1 cellular context compared by ENCODE assay signal in the genomic region with DNA sequence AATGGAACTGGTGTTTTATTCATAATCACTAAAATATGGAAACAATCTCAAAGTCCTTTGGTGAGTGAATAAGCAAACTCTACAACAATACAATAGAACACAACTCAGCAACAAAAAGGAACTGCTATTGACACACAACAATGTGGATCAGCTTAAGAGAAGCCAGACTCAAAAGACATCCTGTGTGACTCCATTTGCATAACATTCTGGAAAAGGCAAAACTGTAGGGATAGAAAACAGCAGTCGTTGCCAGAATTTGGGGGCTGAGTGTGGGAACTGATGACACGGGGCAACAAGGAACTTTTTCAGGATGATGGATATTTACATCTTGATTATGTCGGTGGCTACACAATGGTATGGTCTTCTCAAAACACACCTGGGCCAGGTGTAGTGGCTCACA.
TF ChIP-seq lines count a peak whose summit lies in the region.

No MANE protein-coding gene starts in this region.

TF ChIP-seq in H1, 55 proteins besides CTCF, POLR2A, EP300 and RAD21:
- TF ChIP-seq SP2 (IDR thresholded peaks at IDR 0.05; ENCODE audit: low read length) (no peak), KDM4A (IDR thresholded peaks at IDR 0.05; ENCODE audit: low read depth, low read length, severe bottlenecking) (no peak), SIRT6 (IDR thresholded peaks at IDR 0.05; ENCODE audit: low read length) (no peak), SP4 (IDR thresholded peaks at IDR 0.05; ENCODE audit: low read length) (no peak), ATF2 (IDR thresholded peaks at IDR 0.05; ENCODE audit: low read length) (no peak), SIN3A (conservative IDR thresholded peaks at IDR 0.05 in 1 of 2, IDR thresholded peaks at IDR 0.05 in 1 of 2; ENCODE audit: low read depth in 1 of 2, low read length in 2 of 2) (no peak), MAFK (IDR thresholded peaks at IDR 0.05; ENCODE audit: low read depth, low read length) (no peak), SP1 (IDR thresholded peaks at IDR 0.05; ENCODE audit: low read depth, low read length) (no peak)
TF ChIP-seq in H1: peak in this region for 0.
